In the genomic region with DNA sequence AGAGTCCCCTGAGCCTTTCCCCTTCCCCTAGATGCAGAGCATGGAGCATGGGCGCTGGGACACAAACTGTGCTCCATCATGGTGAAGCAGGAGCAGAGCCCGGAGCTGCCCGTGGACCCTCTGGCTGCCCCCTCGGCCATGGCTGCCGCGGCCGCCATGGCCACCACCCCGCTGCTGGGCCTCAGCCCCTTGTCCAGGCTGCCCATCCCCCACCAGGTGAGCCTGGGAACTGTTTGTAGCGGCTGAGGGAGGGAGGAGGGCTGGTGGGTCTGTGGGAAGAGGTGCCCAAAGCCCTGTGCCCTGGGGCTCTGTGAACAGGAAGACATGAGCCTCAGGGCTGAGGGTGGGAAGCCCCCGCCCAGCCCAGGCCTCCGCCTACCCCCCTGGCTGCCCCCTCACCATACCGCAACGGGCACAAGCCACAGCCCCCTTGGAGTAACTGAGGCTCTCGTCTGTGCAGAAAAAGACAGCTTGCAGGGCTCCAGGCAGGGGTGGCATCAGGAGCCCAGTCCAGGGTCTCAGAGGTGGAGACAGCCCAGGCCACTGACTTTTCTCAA, we compare ENCODE assay signal across 10 cellular contexts. TPM values are rescaled to one million over a fixed set of nuclear protein-coding genes. Genes with fewer than 3 reads are reported as not detected.
"Had no signal": no experiment of that assay in that cellular context is flagged by ENCODE, and none has a peak within 500 bp of the region (broad histone marks: within the 10 kb centered on the region; RNA-seq: fewer than 3 reads in every experiment).

No MANE protein-coding gene starts in this region.

- H3K4me1 ChIP-seq: adrenal gland, foreskin keratinocyte, pancreas had no signal

- H3K27ac Mint-ChIP-seq: activated B cell treated with CpG ODN at 0.5 μM for 24 hours; activated CD4-positive, alpha-beta T cell treated with anti-CD3 and anti-CD28 coated beads, Interleukin-2, amount 10 ng/mL, durations not matched to agents 7 days and 5 days had no signal

- H3K9me3 Mint-ChIP-seq: activated B cell treated with CpG ODN at 0.5 μM for 24 hours; activated CD4-positive, alpha-beta T cell treated with anti-CD3 and anti-CD28 coated beads, Interleukin-2, amount 10 ng/mL, durations not matched to agents 7 days and 5 days; nephron progenitor cell had no signal

- H3K36me3 ChIP-seq: adrenal gland, thoracic aorta had no signal

- H3K4me3 Mint-ChIP-seq: activated B cell treated with CpG ODN at 0.5 μM for 24 hours; activated CD4-positive, alpha-beta T cell treated with anti-CD3 and anti-CD28 coated beads, Interleukin-2, amount 10 ng/mL, durations not matched to agents 7 days and 5 days; nephron progenitor cell had no signal

- H3K9me3 ChIP-seq: adrenal gland, left lung, pancreas, stomach, thoracic aorta had no signal

- H3K4me3 ChIP-seq: adrenal gland, left lung, pancreas, stomach, thoracic aorta had no signal

- H3K27ac ChIP-seq: adrenal gland, foreskin keratinocyte, left lung, pancreas, stomach, thoracic aorta had no signal

- DNase-seq: foreskin keratinocyte had no signal

- H3K27me3 ChIP-seq: adrenal gland, foreskin keratinocyte, left lung, pancreas, stomach had no signal

RNA-seq across cellular contexts. Expression of a gene that starts 30.4 kb away (rescaled TPM):
- total RNA-seq: activated B cell treated with CpG ODN at 0.5 μM for 24 hours; activated CD4-positive, alpha-beta T cell treated with anti-CD3 and anti-CD28 coated beads, Interleukin-2, amount 10 ng/mL, durations not matched to agents 7 days and 5 days; activated CD8-positive, alpha-beta memory T cell treated with anti-CD3 and anti-CD28 coated beads for 36 hours had no signal
